8 cellular contexts compared by ENCODE assay signal in genomic region chr6:42367353-42368011, GRCh38.
A peak's percentile ranks its signal among the peaks of the same experiment; 100 is the strongest.
DNase-seq lines count a peak whose midpoint lies in the region; ATAC-seq and TF ChIP-seq lines count a peak whose summit lies in the region.

No MANE protein-coding gene starts in this region.

- DNase-seq in CD1c-positive myeloid dendritic cell (ENCODE audit: extremely low spot score) (peak; percentile 88), AG20443 (ENCODE audit: low spot score) (no peak), tibial nerve (ENCODE audit: low spot score in 2 of 2) (no peak), NCI-H774 (lab: John Stamatoyannopoulos, UW) (no peak)
- peak; percentile 43 for DNase-seq in activated naive CD8-positive, alpha-beta T cell treated with anti-CD3 and anti-CD28 coated beads, Interleukin-2, amount 10 ng/mL, durations not matched to agents 7 days and 5 days

- TF ChIP-seq POLR2A in tibial nerve (IDR thresholded peaks at IDR 0.05) = no peak

- no peaks in the 10 kb centered on the region for H3K27me3 ChIP-seq in neutrophil
- no peaks in the 10 kb centered on the region for H3K27me3 ChIP-seq in tibial nerve

- H3K4me1 ChIP-seq in neutrophil (ENCODE audit: control insufficient read depth in 1 of 2, insufficient read depth in 1 of 2, low read depth in 1 of 2, low read length in 1 of 2) (peaks cover 96 to 98% of the 10 kb centered on the region in 2 experiments), tibial nerve (peaks cover 0 to 19% (median 2%) of the 10 kb centered on the region in 4 donors)

- ATAC-seq in GM19351 (IDR thresholded peaks at IDR 0.05; ENCODE audit: unreplicated experiment) (peak; percentile 73), HG03571 (IDR thresholded peaks at IDR 0.05; ENCODE audit: unreplicated experiment) (peak; percentile 76)
- ATAC-seq in activated naive CD8-positive, alpha-beta T cell treated with anti-CD3 and anti-CD28 coated beads, Interleukin-2, amount 10 ng/mL, durations not matched to agents 7 days and 5 days (ENCODE audit: low read depth) = peak; percentile 43

- TF ChIP-seq CTCF in neutrophil (IDR thresholded peaks at IDR 0.05) (peak; percentile 6), tibial nerve (IDR thresholded peaks at IDR 0.05) (no peak)

- POLR2A ChIA-PET in activated naive CD8-positive, alpha-beta T cell treated with anti-CD3 and anti-CD28 coated beads, Interleukin-2, amount 10 ng/mL, durations not matched to agents 7 days and 5 days (lab: Charles Lee) = interaction anchor here (0.8 to 1.9 kb wide), 9 partner anchors 9 to 89 kb away, joined by 3 to 23 read pairs (median 5); no protein-coding TSS in a partner anchor

- H3K27ac ChIP-seq in neutrophil = peak overlapping the region; percentile 97
- peak overlapping the region in 1 of 4 donors; percentile 44 for H3K27ac ChIP-seq in tibial nerve

- peak overlapping the region; percentile 81 for H3K27ac Mint-ChIP-seq in activated naive CD8-positive, alpha-beta T cell treated with anti-CD3 and anti-CD28 coated beads, Interleukin-2, amount 10 ng/mL, durations not matched to agents 7 days and 5 days

- peaks cover 33% of the 10 kb centered on the region for H3K36me3 Mint-ChIP-seq in activated naive CD8-positive, alpha-beta T cell treated with anti-CD3 and anti-CD28 coated beads, Interleukin-2, amount 10 ng/mL, durations not matched to agents 7 days and 5 days

- H3K4me3 ChIP-seq in neutrophil (ENCODE audit: low read depth in 1 of 2, low read length in 1 of 2) (peak overlapping the region; percentile 55 to 58), tibial nerve (no peak overlapping the region)

- H3K9me3 ChIP-seq in neutrophil = no peaks in the 10 kb centered on the region
- H3K9me3 ChIP-seq in tibial nerve = no peaks in the 10 kb centered on the region

- H3K4me3 Mint-ChIP-seq in activated naive CD8-positive, alpha-beta T cell treated with anti-CD3 and anti-CD28 coated beads, Interleukin-2, amount 10 ng/mL, durations not matched to agents 7 days and 5 days = peak overlapping the region; percentile 77

- no peaks in the 10 kb centered on the region for H3K36me3 ChIP-seq in neutrophil
- peaks cover 0 to 7% (median 0%) of the 10 kb centered on the region in 3 donors for H3K36me3 ChIP-seq in tibial nerve

- no peaks in the 10 kb centered on the region for H3K27me3 Mint-ChIP-seq in activated naive CD8-positive, alpha-beta T cell treated with anti-CD3 and anti-CD28 coated beads, Interleukin-2, amount 10 ng/mL, durations not matched to agents 7 days and 5 days

- 54 to 63% methylated on average over 11 to 14 of the region's 14 CpGs for WGBS in tibial nerve, 2 donors

- TF ChIP-seq EP300 in tibial nerve (IDR thresholded peaks at IDR 0.05) = no peak

- peaks cover 55% of the 10 kb centered on the region for H3K4me1 Mint-ChIP-seq in activated naive CD8-positive, alpha-beta T cell treated with anti-CD3 and anti-CD28 coated beads, Interleukin-2, amount 10 ng/mL, durations not matched to agents 7 days and 5 days

- no peaks in the 10 kb centered on the region for H3K9me3 Mint-ChIP-seq in activated naive CD8-positive, alpha-beta T cell treated with anti-CD3 and anti-CD28 coated beads, Interleukin-2, amount 10 ng/mL, durations not matched to agents 7 days and 5 days

Comparison
In these comparisons a context has a peak if more than half of its experiments do, and no peak if none do; other contexts are left out.
1. DNase-seq: peak in CD1c-positive myeloid dendritic cell (single experiment) and activated naive CD8-positive, alpha-beta T cell treated with anti-CD3 and anti-CD28 coated beads, Interleukin-2, amount 10 ng/mL, durations not matched to agents 7 days and 5 days (single experiment); none in AG20443 (single experiment), tibial nerve (0 of 2) and NCI-H774 (single experiment).
2. H3K4me3 ChIP-seq: peak in neutrophil (2 of 2); none in tibial nerve (0 of 4).
3. Peak in every context shown above with its lines, with median percentiles within 50 percentile points of each other: ATAC-seq.